In genomic region chr7:69868921-69869320, GRCh38 we compare ENCODE assay signal across 31 cellular contexts.
"Had no signal": no experiment of that assay in that cellular context is flagged by ENCODE, and none has a peak within 500 bp of the region (broad histone marks: within the 10 kb centered on the region; RNA-seq: fewer than 3 reads in every experiment).

No MANE protein-coding gene starts in this region.

- H3K27ac ChIP-seq: left ventricle myocardium inferior, neural progenitor cell, neutrophil, ovary, sigmoid colon, stomach, testis, thyroid gland, transverse colon, upper lobe of left lung, vagina had no signal

- H2AFZ ChIP-seq: neural progenitor cell had no signal

- ATAC-seq: left colon; natural killer cell; right cardiac atrium; stimulated activated memory B cell treated with anti-CD40 and anti-IgM and Interleukin-4, amounts not matched to agents 10 μg/mL and 1 μg/mL and 100 μg/mL, for 72 hours had no signal

- H3K9me3 ChIP-seq: left ventricle myocardium inferior, neutrophil, ovary, sigmoid colon, stomach, testis, thyroid gland, transverse colon, upper lobe of left lung, vagina had no signal

- DNase-seq: hypothalamus; immature natural killer cell; kidney; left colon; left ventricle myocardium inferior; mesendoderm; naive B cell; natural killer cell; nephron progenitor cell; occipital lobe; ovary; retina; right cardiac atrium; sigmoid colon; stimulated activated CD4-positive, alpha-beta T cell treated with anti-CD3 and anti-CD28 coated beads, Interleukin-1b, Interleukin-23, amount 100 ng/mL, for 48 hours; stimulated activated CD4-positive, alpha-beta T cell treated with anti-CD3 and anti-CD28 coated beads, Interleukin-2, amount 100 ng/mL, for 48 hours; stimulated activated CD4-positive, alpha-beta T cell treated with anti-CD3 and anti-CD28 coated beads, Interleukin-4, amount 100 ng/mL, for 4 hours; stimulated activated CD8-positive, alpha-beta memory T cell treated with anti-CD3 and anti-CD28 coated beads, Interleukin-4, amount 100 ng/mL, for 48 hours; stimulated activated naive CD4-positive, alpha-beta T cell treated with Interleukin-2 at 50 U/mL for 16 hours; stomach; testis; thyroid gland; transverse colon; upper lobe of left lung had no signal

- H3K9ac ChIP-seq: neural progenitor cell had no signal

- H3K36me3 ChIP-seq: left ventricle myocardium inferior, neural progenitor cell, neutrophil, ovary, sigmoid colon, stomach, thyroid gland, transverse colon, upper lobe of left lung, vagina had no signal

- H3K4me1 ChIP-seq: thyroid gland, vagina had no signal

- FAIRE-seq: islet of Langerhans, kidney had no signal

- H3K4me3 ChIP-seq: left ventricle myocardium inferior, lung, neural progenitor cell, ovary, sigmoid colon, smooth muscle cell, stomach, testis, thyroid gland, transverse colon, upper lobe of left lung, vagina had no signal

- H3K4me2 ChIP-seq: neural progenitor cell, smooth muscle cell had no signal

- H3K27me3 ChIP-seq: neural progenitor cell, neutrophil, ovary, sigmoid colon, stomach, testis, thyroid gland, transverse colon, upper lobe of left lung, vagina had no signal
